Comparison of ENCODE assay signal across 1 cellular context in the genomic region with DNA sequence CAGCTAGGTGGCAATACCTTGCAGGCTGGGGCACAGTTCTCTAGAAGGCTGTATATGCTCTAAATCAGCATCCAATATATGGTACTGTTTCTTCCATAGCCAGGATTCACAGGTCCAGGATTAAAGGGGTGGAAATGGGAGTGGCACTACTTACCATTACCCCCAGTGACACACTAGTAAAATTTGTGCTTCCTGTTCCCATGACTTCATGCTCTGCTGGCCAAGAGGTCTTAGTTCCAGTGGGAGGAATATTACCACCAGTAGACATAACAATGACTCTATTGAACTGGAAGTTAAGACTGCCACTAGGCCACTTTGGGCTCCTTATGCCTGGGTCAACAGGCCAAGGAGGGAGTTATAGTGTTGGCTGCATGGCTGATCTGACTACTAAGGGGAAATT.
TF ChIP-seq lines count a peak whose summit lies in the region.

No MANE protein-coding gene starts in this region.

TF ChIP-seq in HepG2, 621 proteins besides CTCF, POLR2A, EP300 and RAD21 (continued from another document):
- TF ChIP-seq ZNF570 (CRISPR knock-in tag; IDR thresholded peaks at IDR 0.05; ENCODE audit: borderline replicate concordance) = no peak
- no peak for TF ChIP-seq AHR (CRISPR knock-in tag; IDR thresholded peaks at IDR 0.05)
- TF ChIP-seq NCOA2 (CRISPR knock-in tag; IDR thresholded peaks at IDR 0.05) = no peak
- TF ChIP-seq, protein P1, sequence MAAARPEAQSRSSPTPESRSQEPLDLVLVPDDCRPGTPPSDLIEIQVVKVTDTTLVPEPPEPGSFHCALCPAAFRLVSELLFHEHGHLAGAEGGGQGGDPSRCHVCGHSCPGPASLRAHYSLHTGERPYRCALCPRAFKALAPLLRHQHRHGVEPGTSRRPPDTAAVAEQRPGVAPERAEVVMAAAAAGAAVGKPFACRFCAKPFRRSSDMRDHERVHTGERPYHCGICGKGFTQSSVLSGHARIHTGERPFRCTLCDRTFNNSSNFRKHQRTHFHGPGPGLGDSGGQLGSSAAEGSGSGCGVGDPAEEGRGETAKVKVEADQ (CRISPR knock-in tag; IDR thresholded peaks at IDR 0.05; ENCODE audit: borderline replicate concordance) = no peak
- TF ChIP-seq, protein P2, sequence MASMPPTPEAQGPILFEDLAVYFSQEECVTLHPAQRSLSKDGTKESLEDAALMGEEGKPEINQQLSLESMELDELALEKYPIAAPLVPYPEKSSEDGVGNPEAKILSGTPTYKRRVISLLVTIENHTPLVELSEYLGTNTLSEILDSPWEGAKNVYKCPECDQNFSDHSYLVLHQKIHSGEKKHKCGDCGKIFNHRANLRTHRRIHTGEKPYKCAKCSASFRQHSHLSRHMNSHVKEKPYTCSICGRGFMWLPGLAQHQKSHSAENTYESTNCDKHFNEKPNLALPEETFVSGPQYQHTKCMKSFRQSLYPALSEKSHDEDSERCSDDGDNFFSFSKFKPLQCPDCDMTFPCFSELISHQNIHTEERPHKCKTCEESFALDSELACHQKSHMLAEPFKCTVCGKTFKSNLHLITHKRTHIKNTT (CRISPR knock-in tag; IDR thresholded peaks at IDR 0.05) = no peak
- TF ChIP-seq CHCHD3 (CRISPR knock-in tag; IDR thresholded peaks at IDR 0.05) = no peak
- no peak for TF ChIP-seq PHF20 (CRISPR knock-in tag; IDR thresholded peaks at IDR 0.05)
- TF ChIP-seq ZNF282 (IDR thresholded peaks at IDR 0.05; ENCODE audit: partially characterized antibody) = no peak
- no peak for TF ChIP-seq ESRRA (CRISPR knock-in tag; IDR thresholded peaks at IDR 0.05; ENCODE audit: low read depth)
- TF ChIP-seq ZNF598 (CRISPR knock-in tag; IDR thresholded peaks at IDR 0.05; ENCODE audit: borderline replicate concordance) = no peak
- no peak for TF ChIP-seq ZMYM3 (CRISPR knock-in tag; IDR thresholded peaks at IDR 0.05)
